Comparison of ENCODE assay signal across 8 cellular contexts in the genomic region with DNA sequence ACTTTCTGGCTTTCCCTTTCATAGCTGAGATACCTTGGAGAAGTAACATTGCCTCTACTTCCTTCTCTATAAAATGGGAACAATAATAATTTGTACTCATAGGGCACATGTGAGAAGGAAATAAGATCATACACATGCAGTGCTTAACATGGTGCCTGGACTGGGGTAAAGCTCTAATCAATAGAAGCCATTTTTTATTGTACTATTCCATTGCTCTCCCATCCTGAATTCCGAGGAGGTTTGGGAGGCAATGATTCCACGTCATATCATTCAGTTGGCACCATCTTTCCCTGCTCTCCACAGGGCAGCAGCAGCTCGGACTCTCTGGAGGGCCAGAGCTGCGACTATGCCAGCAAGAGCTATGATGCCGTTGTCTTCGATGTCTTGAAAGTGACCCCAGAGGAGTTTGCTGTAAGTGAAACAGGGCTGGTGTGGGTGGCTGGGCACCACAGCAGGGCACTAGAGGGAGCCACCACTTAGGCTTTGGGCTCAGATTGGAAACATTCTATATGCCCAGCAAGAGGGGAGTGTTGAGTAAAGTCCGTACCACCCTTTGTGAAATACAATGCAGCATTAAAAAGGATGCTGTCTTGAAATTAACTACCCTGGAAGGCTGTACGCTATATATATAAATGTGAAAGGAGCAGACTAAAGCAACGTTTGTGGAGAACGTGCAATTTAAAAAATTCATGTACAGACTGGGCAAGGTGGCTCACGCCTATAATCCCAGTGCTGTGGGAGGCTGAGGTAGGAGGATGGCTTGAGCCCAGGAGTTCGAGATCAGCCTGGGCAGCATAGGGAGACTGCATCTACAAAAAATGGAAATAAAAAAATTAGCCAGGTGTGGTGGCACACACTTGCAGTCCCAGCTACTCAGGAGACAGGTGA. TPM values are rescaled to one million over a fixed set of nuclear protein-coding genes. Genes with fewer than 3 reads are reported as not detected.
A peak's percentile ranks its signal among the peaks of the same experiment; 100 is the strongest.
DNase-seq lines count a peak whose midpoint lies in the region; ATAC-seq, FAIRE-seq and TF ChIP-seq lines count a peak whose summit lies in the region.

No MANE protein-coding gene starts in this region.

- H3K4me3 ChIP-seq in breast epithelium = no peak overlapping the region
- H3K4me3 ChIP-seq in keratinocyte (ENCODE audit: control insufficient read depth in 2 of 3, extremely low read depth in 1 of 3, insufficient read depth in 2 of 3, low read depth in 1 of 3, low read length in 3 of 3) = no peak overlapping the region

- H3K27me3 ChIP-seq in breast epithelium (no peaks in the 10 kb centered on the region), keratinocyte (ENCODE audit: control insufficient read depth, extremely low read depth, insufficient read depth, low read length) (no peaks in the 10 kb centered on the region)

- no peak for ATAC-seq in GM18858 (IDR thresholded peaks at IDR 0.05; ENCODE audit: unreplicated experiment)
- ATAC-seq in GM21786 (IDR thresholded peaks at IDR 0.05; ENCODE audit: unreplicated experiment) = no peak

- FAIRE-seq in keratinocyte (lab: Jason Lieb, UNC) = peak; percentile 46

- DNase-seq in G401 (ENCODE audit: low spot score) (peak; percentile 81), M059J (ENCODE audit: low read depth) (peak; percentile 53), T1000 (lab: John Stamatoyannopoulos, UW) (peak; percentile 4), breast epithelium (ENCODE audit: low spot score in 2 of 2) (no peak), keratinocyte (ENCODE audit: low read depth, low spot score) (no peak)
- DNase-seq in stimulated activated CD4-positive, alpha-beta T cell treated with anti-CD3 and anti-CD28 coated beads, TNF-alpha, amount 100 ng/mL, for 24 hours (ENCODE audit: low read depth in 3 of 3) = peak in 2 of 3 experiments; percentile 5 to 32

- dilution Hi-C loops in keratinocyte (cut with MboI; ENCODE audit: extremely low pct_ligation_motif_present, low sequenced_read_pairs) = no loop called here

- no peak for TF ChIP-seq POLR2A in breast epithelium (IDR thresholded peaks at IDR 0.05)

- intact Hi-C loops in breast epithelium (cut with DNase I; ENCODE audit: low total_unique reads) = no loop called here

- peak; percentile 26 to 37 (median 37) for TF ChIP-seq CTCF in breast epithelium (IDR thresholded peaks at IDR 0.05)
- TF ChIP-seq CTCF in keratinocyte (optimal IDR thresholded peaks at IDR 0.05 in 1 of 3, IDR thresholded peaks at IDR 0.05 in 1 of 3, conservative IDR thresholded peaks at IDR 0.05 in 1 of 3; ENCODE audit: extremely low read depth in 1 of 3, insufficient read depth in 2 of 3, low read length in 3 of 3) = peak; percentile 91 to 97 (median 94)

- H3K9me1 ChIP-seq in keratinocyte (ENCODE audit: control insufficient read depth, extremely low read depth, insufficient read depth, low read length) = no peaks in the 10 kb centered on the region

- H4K20me1 ChIP-seq in keratinocyte (ENCODE audit: control insufficient read depth, extremely low read depth, insufficient read depth, low read length) = no peaks in the 10 kb centered on the region

- no peaks in the 10 kb centered on the region for H3K36me3 ChIP-seq in breast epithelium
- no peaks in the 10 kb centered on the region for H3K36me3 ChIP-seq in keratinocyte (ENCODE audit: control insufficient read depth in 2 of 2, extremely low read depth in 1 of 2, insufficient read depth in 2 of 2, low read length in 2 of 2)

- H3K27ac ChIP-seq in breast epithelium (peak overlapping the region in 1 of 2 donors; percentile 43), keratinocyte (ENCODE audit: control insufficient read depth, insufficient read depth, low read length) (no peak overlapping the region)

- no peak overlapping the region for H3K9ac ChIP-seq in keratinocyte (ENCODE audit: control insufficient read depth, extremely low read depth, insufficient read depth, low read length)

- in situ Hi-C loops in G401 (cut with HindIII; ENCODE audit: low sequenced_read_pairs) = no loop called here

- no peak overlapping the region for H3K4me2 ChIP-seq in keratinocyte (ENCODE audit: control insufficient read depth, extremely low read depth, insufficient read depth, low read depth, low read length)

- H3K9me3 ChIP-seq in breast epithelium (no peaks in the 10 kb centered on the region), keratinocyte (ENCODE audit: control insufficient read depth, low read depth, low read length) (no peaks in the 10 kb centered on the region)

- H3K4me1 ChIP-seq in breast epithelium (no peaks in the 10 kb centered on the region), keratinocyte (ENCODE audit: control insufficient read depth, extremely low read depth, insufficient read depth, low read length) (no peaks in the 10 kb centered on the region)

- no peaks in the 10 kb centered on the region for H3K79me2 ChIP-seq in keratinocyte (ENCODE audit: control insufficient read depth, insufficient read depth, low read length)

- H2AFZ ChIP-seq in keratinocyte (ENCODE audit: control insufficient read depth, low read length) = no peak overlapping the region

RNA-seq across cellular contexts. Expression of gene RALGPS1, which starts 51.2 kb away (rescaled TPM):
- 0.49 and 3.7 TPM in 2 replicates for total RNA-seq in G401 (2014; rRNA removed; shearing (Covaris generic))
- total RNA-seq in M059J (2014; rRNA removed; shearing (Covaris generic)) = 3.6 and 9.8 TPM in 2 replicates
- 10 to 100 TPM in 2 of 3 donors, 1 to 10 TPM in 1; 5.8 to 30.7 (median 15.1) TPM for total RNA-seq in breast epithelium
- polyA plus RNA-seq in keratinocyte = 0.56 to 1.1 TPM (median 0.97 TPM) in 3 replicates
- polyA plus RNA-seq in keratinocyte (2011; ENCODE audit: low read depth) = 2.3 TPM
- polyA plus RNA-seq in keratinocyte (2011; cell fraction: cytosol; rRNA removed) = 0.74 and 1.9 TPM in 2 replicates
- 3.3 and 3.7 TPM in 2 replicates for polyA plus RNA-seq in keratinocyte (2011; cell fraction: nucleus; rRNA removed)
- 1.1 and 2.0 TPM in 2 replicates for polyA plus RNA-seq in keratinocyte (2012; ENCODE audit: low replicate concordance)
- 0.69 to 2.4 TPM (median 2.1 TPM) in 3 replicates for polyA minus RNA-seq in keratinocyte
- not detected for polyA minus RNA-seq in keratinocyte (2011; cell fraction: cytosol; rRNA and poly(A)+ RNA removed)
- polyA minus RNA-seq in keratinocyte (2011; cell fraction: nucleus; rRNA and poly(A)+ RNA removed) = 1.2 and 2.4 TPM in 2 replicates

Comparison
In these comparisons a context has a peak if more than half of its experiments do, and no peak if none do; other contexts are left out.
1. DNase-seq: peak in G401 (single experiment), M059J (single experiment), T1000 (single experiment) and stimulated activated CD4-positive, alpha-beta T cell treated with anti-CD3 and anti-CD28 coated beads, TNF-alpha, amount 100 ng/mL, for 24 hours (2 of 3); none in breast epithelium (0 of 2) and keratinocyte (single experiment).